ENCODE assay signal across 10 cellular contexts in the genomic region with DNA sequence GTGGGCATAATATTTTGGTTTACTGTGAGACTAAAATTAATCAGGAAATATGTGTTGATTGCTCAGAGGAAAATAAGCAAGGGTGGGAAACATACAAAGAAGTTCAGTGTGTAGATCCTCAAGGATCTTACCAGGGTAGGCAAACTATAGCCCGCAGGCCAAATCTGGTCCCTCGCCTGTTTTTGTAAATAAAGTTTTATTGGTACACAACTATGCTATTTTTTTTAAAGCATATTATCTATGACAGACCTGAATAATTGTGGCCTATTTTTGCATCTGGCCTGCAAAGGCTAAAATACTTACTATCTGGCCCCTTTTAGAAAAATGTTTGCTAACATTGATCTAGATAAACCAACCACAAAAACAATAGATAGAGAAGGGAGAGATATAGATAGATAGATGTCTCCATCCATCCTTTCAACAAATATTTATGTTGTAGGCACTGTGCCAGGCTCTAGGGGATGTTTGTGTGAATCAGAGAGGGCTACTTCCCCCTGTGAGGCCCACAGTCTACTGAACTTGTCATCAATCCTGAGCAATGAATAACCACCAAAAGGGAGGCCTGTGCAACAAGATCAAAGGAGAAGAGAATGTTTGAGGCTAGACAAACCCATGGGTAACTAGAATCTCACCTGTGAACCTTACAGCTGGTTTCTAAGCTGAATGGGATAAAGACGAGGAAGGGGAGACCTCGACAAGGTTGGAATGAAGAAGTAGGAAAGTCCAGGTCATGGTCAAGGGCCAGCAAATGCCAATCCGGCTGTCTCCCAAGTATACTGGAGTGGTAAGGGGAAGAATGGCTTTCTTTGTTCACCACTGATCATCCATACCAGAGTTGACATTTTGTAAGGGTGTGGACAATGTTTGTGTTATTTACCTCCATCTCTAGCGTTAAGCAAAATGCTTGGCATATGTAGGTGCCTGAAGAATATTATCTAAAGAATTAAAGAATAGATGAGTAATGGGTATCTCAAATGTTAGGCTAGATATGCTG. TPM values are rescaled to one million over a fixed set of nuclear protein-coding genes. Genes with fewer than 3 reads are reported as not detected.
DNase-seq lines count a peak whose midpoint lies in the region; ATAC-seq and TF ChIP-seq lines count a peak whose summit lies in the region.
"Had no signal": no experiment of that assay in that cellular context is flagged by ENCODE, and none has a peak within 500 bp of the region (broad histone marks: within the 10 kb centered on the region; RNA-seq: fewer than 3 reads in every experiment).

No MANE protein-coding gene starts in this region.

- no peak for TF ChIP-seq CTCF in activated CD8-positive, alpha-beta T cell treated with anti-CD3 and anti-CD28 coated beads for 36 hours (IDR thresholded peaks at IDR 0.05)
- TF ChIP-seq CTCF in osteocyte (IDR thresholded peaks at IDR 0.05) (no peak), sigmoid colon (IDR thresholded peaks at IDR 0.05) (no peak)

- no peak for TF ChIP-seq POLR2A in sigmoid colon (IDR thresholded peaks at IDR 0.05)

- no peak overlapping the region for H3K4me3 Mint-ChIP-seq in CD4-positive, CD25-positive, alpha-beta regulatory T cell
- no peak overlapping the region for H3K4me3 Mint-ChIP-seq in activated CD8-positive, alpha-beta T cell treated with anti-CD3 and anti-CD28 coated beads for 36 hours
- H3K4me3 Mint-ChIP-seq in osteocyte (ENCODE audit: unreplicated experiment), result no peak overlapping the region

- CTCF ChIA-PET in activated CD8-positive, alpha-beta T cell treated with anti-CD3 and anti-CD28 coated beads for 36 hours (lab: Charles Lee), result interaction anchor here (0.7 to 2.5 kb wide), 4 partner anchors 9 to 158 kb away, joined by 3 to 7 read pairs (median 3); a partner anchor contains a TSS

- peak overlapping the region; percentile 55 to 67 (median 56) for H3K27ac Mint-ChIP-seq in CD4-positive, CD25-positive, alpha-beta regulatory T cell
- H3K27ac Mint-ChIP-seq in activated CD8-positive, alpha-beta T cell treated with anti-CD3 and anti-CD28 coated beads for 36 hours, result peak overlapping the region; percentile 31
- H3K27ac Mint-ChIP-seq in osteocyte (ENCODE audit: unreplicated experiment), result no peak overlapping the region

- WGBS in sigmoid colon, 2 donors, result 83 to 88% methylated on average over 6 of the region's 6 CpGs

- H3K4me3 ChIP-seq in CD4-positive, CD25-positive, alpha-beta regulatory T cell (ENCODE audit: low read depth, low read length), result no peak overlapping the region
- no peak overlapping the region for H3K4me3 ChIP-seq in sigmoid colon

- peak; percentile 81 to 82 for ATAC-seq in CD4-positive, CD25-positive, alpha-beta regulatory T cell (ENCODE audit: low read depth in 2 of 2)
- ATAC-seq in HG02981 (IDR thresholded peaks at IDR 0.05; ENCODE audit: unreplicated experiment), result peak; percentile 63
- peak; percentile 90 for ATAC-seq in activated CD8-positive, alpha-beta T cell treated with anti-CD3 and anti-CD28 coated beads for 36 hours
- no peak for ATAC-seq in HG02763 (IDR thresholded peaks at IDR 0.05; ENCODE audit: unreplicated experiment)

- no peak for TF ChIP-seq EP300 in sigmoid colon (IDR thresholded peaks at IDR 0.05)

- no peaks in the 10 kb centered on the region for H3K27me3 Mint-ChIP-seq in CD4-positive, CD25-positive, alpha-beta regulatory T cell
- no peaks in the 10 kb centered on the region for H3K27me3 Mint-ChIP-seq in activated CD8-positive, alpha-beta T cell treated with anti-CD3 and anti-CD28 coated beads for 36 hours
- H3K27me3 Mint-ChIP-seq in osteocyte (ENCODE audit: unreplicated experiment), result no peaks in the 10 kb centered on the region

- intact Hi-C loops in activated CD8-positive, alpha-beta T cell treated with anti-CD3 and anti-CD28 coated beads for 36 hours (cut with micrococcal nuclease), result no loop called here
- intact Hi-C loops in sigmoid colon (cut with DNase I), result no loop called here

- H3K27ac ChIP-seq in CD4-positive, CD25-positive, alpha-beta regulatory T cell (ENCODE audit: insufficient read depth, low read length, poor library complexity, severe bottlenecking), result no peak overlapping the region
- H3K27ac ChIP-seq in sigmoid colon, result no peak overlapping the region
- H3K27ac ChIP-seq: parathyroid adenoma had no signal

- no peaks in the 10 kb centered on the region for H3K9me3 ChIP-seq in CD4-positive, CD25-positive, alpha-beta regulatory T cell (ENCODE audit: control insufficient read depth in 2 of 2, low read length in 2 of 2)
- no peaks in the 10 kb centered on the region for H3K9me3 ChIP-seq in sigmoid colon

- H3K27me3 ChIP-seq in CD4-positive, CD25-positive, alpha-beta regulatory T cell (ENCODE audit: control insufficient read depth, insufficient read depth, low read length), result no peaks in the 10 kb centered on the region
- H3K27me3 ChIP-seq in sigmoid colon, result peaks cover 0 to 4% (median 0%) of the 10 kb centered on the region in 3 donors

- peak in 1 of 3 donors; percentile 35 for DNase-seq in CD4-positive, CD25-positive, alpha-beta regulatory T cell
- DNase-seq in activated CD8-positive, alpha-beta T cell treated with anti-CD3 and anti-CD28 coated beads for 36 hours, result peak; percentile 80
- DNase-seq in glomerular visceral epithelial cell (ENCODE audit: extremely low spot score) (peak; percentile 92), hepatic stellate cell (ENCODE audit: low spot score) (no peak), osteocyte (ENCODE audit: extremely low spot score, unreplicated experiment) (no peak), sigmoid colon (no peak)
- DNase-seq: SIG-M5 had no signal

- POLR2A ChIA-PET in activated CD8-positive, alpha-beta T cell treated with anti-CD3 and anti-CD28 coated beads for 36 hours (lab: Charles Lee), result interaction anchor here (0.6 to 1.8 kb wide), 4 partner anchors 10 to 118 kb away, joined by 3 to 4 read pairs (median 4); no protein-coding TSS in a partner anchor

- peaks cover 13 to 32% (median 29%) of the 10 kb centered on the region in 4 donors for H3K4me1 Mint-ChIP-seq in CD4-positive, CD25-positive, alpha-beta regulatory T cell
- H3K4me1 Mint-ChIP-seq in activated CD8-positive, alpha-beta T cell treated with anti-CD3 and anti-CD28 coated beads for 36 hours (ENCODE audit: low read depth), result peaks cover 50% of the 10 kb centered on the region
- peaks cover 29% of the 10 kb centered on the region for H3K4me1 Mint-ChIP-seq in osteocyte (ENCODE audit: unreplicated experiment)

- H3K9me3 Mint-ChIP-seq in CD4-positive, CD25-positive, alpha-beta regulatory T cell, result peaks cover 0 to 4% (median 0%) of the 10 kb centered on the region in 7 donors
- no peaks in the 10 kb centered on the region for H3K9me3 Mint-ChIP-seq in activated CD8-positive, alpha-beta T cell treated with anti-CD3 and anti-CD28 coated beads for 36 hours
- H3K9me3 Mint-ChIP-seq in osteocyte (ENCODE audit: unreplicated experiment), result peaks cover 4% of the 10 kb centered on the region

- no peaks in the 10 kb centered on the region for H3K36me3 Mint-ChIP-seq in CD4-positive, CD25-positive, alpha-beta regulatory T cell
- peaks cover 2% of the 10 kb centered on the region for H3K36me3 Mint-ChIP-seq in activated CD8-positive, alpha-beta T cell treated with anti-CD3 and anti-CD28 coated beads for 36 hours (ENCODE audit: low read depth)
- no peaks in the 10 kb centered on the region for H3K36me3 Mint-ChIP-seq in osteocyte (ENCODE audit: unreplicated experiment)

- peaks cover 5% of the 10 kb centered on the region for H3K4me1 ChIP-seq in CD4-positive, CD25-positive, alpha-beta regulatory T cell (ENCODE audit: control insufficient read depth, insufficient read depth, low read length, poor library complexity, severe bottlenecking)
- peaks cover 0 to 11% (median 9%) of the 10 kb centered on the region in 4 donors for H3K4me1 ChIP-seq in sigmoid colon
- H3K4me1 ChIP-seq: parathyroid adenoma had no signal

- H3K36me3 ChIP-seq in CD4-positive, CD25-positive, alpha-beta regulatory T cell (ENCODE audit: control insufficient read depth, insufficient read depth, low read length), result no peaks in the 10 kb centered on the region
- no peaks in the 10 kb centered on the region for H3K36me3 ChIP-seq in sigmoid colon

RNA-seq across cellular contexts. Expression of a gene that starts 23.6 kb away (rescaled TPM):
- 0.25 TPM for total RNA-seq in CD4-positive, CD25-positive, alpha-beta regulatory T cell
- polyA plus RNA-seq in CD4-positive, CD25-positive, alpha-beta regulatory T cell, result not detected
- under 1 TPM; 0.34 to 0.59 TPM for total RNA-seq in activated CD8-positive, alpha-beta T cell treated with anti-CD3 and anti-CD28 coated beads for 36 hours
- 54.9 and 61.2 TPM in 2 replicates for total RNA-seq in osteocyte
- total RNA-seq in sigmoid colon, result 1 to 10 TPM in 1 of 4 donors, under 1 TPM in 2, not detected in 1; 0.36 to 2.0 (median 0.55) TPM
- polyA plus RNA-seq in sigmoid colon, result 1 to 10 TPM in 1 of 3 donors, not detected in 2; 1.5 TPM

Comparison
In these comparisons a context has a peak if more than half of its experiments do, and no peak if none do; other contexts are left out.
1. DNase-seq: peak in activated CD8-positive, alpha-beta T cell treated with anti-CD3 and anti-CD28 coated beads for 36 hours (single experiment) and glomerular visceral epithelial cell (single experiment); none in hepatic stellate cell (single experiment), osteocyte (single experiment) and sigmoid colon (single experiment).
2. RNA of a gene that starts 23.6 kb away (total RNA-seq): 54.9 to 61.2 TPM in osteocyte; 0.34 to 0.59 TPM in activated CD8-positive, alpha-beta T cell treated with anti-CD3 and anti-CD28 coated beads for 36 hours, 0.36 to 2.0 TPM in sigmoid colon and 0.25 TPM in CD4-positive, CD25-positive, alpha-beta regulatory T cell (single experiment); every median in the first group is over 10 times any median in the second.